In genomic region chr18:80050797-80051196, GRCh38 we compare ENCODE assay signal across 2 cellular contexts.
A peak's percentile ranks its signal among the peaks of the same experiment; 100 is the strongest.
TF ChIP-seq lines count a peak whose summit lies in the region.

No MANE protein-coding gene starts in this region.

TF ChIP-seq in IMR-90, 13 proteins besides CTCF, POLR2A, EP300 and RAD21:
- TF ChIP-seq NFE2L2 (IDR thresholded peaks at IDR 0.05; ENCODE audit: low read depth, low read length): no peak
- TF ChIP-seq RFX5 (IDR thresholded peaks at IDR 0.05; ENCODE audit: low read depth, low read length): no peak
- TF ChIP-seq, protein P1, sequence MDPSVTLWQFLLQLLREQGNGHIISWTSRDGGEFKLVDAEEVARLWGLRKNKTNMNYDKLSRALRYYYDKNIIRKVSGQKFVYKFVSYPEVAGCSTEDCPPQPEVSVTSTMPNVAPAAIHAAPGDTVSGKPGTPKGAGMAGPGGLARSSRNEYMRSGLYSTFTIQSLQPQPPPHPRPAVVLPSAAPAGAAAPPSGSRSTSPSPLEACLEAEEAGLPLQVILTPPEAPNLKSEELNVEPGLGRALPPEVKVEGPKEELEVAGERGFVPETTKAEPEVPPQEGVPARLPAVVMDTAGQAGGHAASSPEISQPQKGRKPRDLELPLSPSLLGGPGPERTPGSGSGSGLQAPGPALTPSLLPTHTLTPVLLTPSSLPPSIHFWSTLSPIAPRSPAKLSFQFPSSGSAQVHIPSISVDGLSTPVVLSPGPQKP (IDR thresholded peaks at IDR 0.05; ENCODE audit: borderline replicate concordance, low read depth, low read length): no peak
- no peak for TF ChIP-seq MXI1 (IDR thresholded peaks at IDR 0.05; ENCODE audit: borderline replicate concordance, low read depth, low read length)
- TF ChIP-seq FOS (IDR thresholded peaks at IDR 0.05; ENCODE audit: low read depth, low read length): no peak
- no peak for TF ChIP-seq MAFK (IDR thresholded peaks at IDR 0.05; ENCODE audit: low read depth, low read length)
- TF ChIP-seq RCOR1 (IDR thresholded peaks at IDR 0.05; ENCODE audit: insufficient replicate concordance, low read length): no peak
- TF ChIP-seq SMC3 (IDR thresholded peaks at IDR 0.05; ENCODE audit: low read depth, low read length): no peak
- TF ChIP-seq, protein P2, sequence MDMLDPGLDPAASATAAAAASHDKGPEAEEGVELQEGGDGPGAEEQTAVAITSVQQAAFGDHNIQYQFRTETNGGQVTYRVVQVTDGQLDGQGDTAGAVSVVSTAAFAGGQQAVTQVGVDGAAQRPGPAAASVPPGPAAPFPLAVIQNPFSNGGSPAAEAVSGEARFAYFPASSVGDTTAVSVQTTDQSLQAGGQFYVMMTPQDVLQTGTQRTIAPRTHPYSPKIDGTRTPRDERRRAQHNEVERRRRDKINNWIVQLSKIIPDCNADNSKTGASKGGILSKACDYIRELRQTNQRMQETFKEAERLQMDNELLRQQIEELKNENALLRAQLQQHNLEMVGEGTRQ (IDR thresholded peaks at IDR 0.05; ENCODE audit: low read depth, low read length): no peak
- TF ChIP-seq BHLHE40 (IDR thresholded peaks at IDR 0.05; ENCODE audit: low read depth, low read length): no peak
- no peak for TF ChIP-seq CEBPB (IDR thresholded peaks at IDR 0.05; ENCODE audit: low read depth, low read length)
- TF ChIP-seq CHD1 (IDR thresholded peaks at IDR 0.05; ENCODE audit: low read depth, low read length): no peak
- no peak for TF ChIP-seq MAZ (IDR thresholded peaks at IDR 0.05; ENCODE audit: borderline replicate concordance, low read depth, low read length)

TF ChIP-seq in H1, 55 proteins besides CTCF, POLR2A, EP300 and RAD21:
- TF ChIP-seq PHF8 (conservative IDR thresholded peaks at IDR 0.05; ENCODE audit: low read depth, low read length) (no peak), POU5F1 (IDR thresholded peaks at IDR 0.05; ENCODE audit: low read depth, low read length) (no peak), E2F6 (IDR thresholded peaks at IDR 0.05) (peak; percentile 58; the same call in 1 of the 2 replicates), SIRT6 (IDR thresholded peaks at IDR 0.05; ENCODE audit: low read length) (no peak), MAX (IDR thresholded peaks at IDR 0.05) (peak; percentile 70)
